26 cellular contexts compared by ENCODE assay signal in genomic region chr12:85516667-85517325, GRCh38.
"Had no signal": no experiment of that assay in that cellular context is flagged by ENCODE, and none has a peak within 500 bp of the region (broad histone marks: within the 10 kb centered on the region; RNA-seq: fewer than 3 reads in every experiment).

No MANE protein-coding gene starts in this region.

- H3K4me1 ChIP-seq: gastroesophageal sphincter, pancreas, thyroid gland had no signal

- H3K27ac ChIP-seq: esophagus squamous epithelium, gastroesophageal sphincter, pancreas, thyroid gland, WERI-Rb-1 had no signal

- DNase-seq: activated CD4-positive, alpha-beta T cell treated with anti-CD3 and anti-CD28 coated beads for 1 hour; activated CD4-positive, alpha-beta T cell treated with anti-CD3 and anti-CD28 coated beads, Interleukin-2, amount 50 U/mL, for 1 hour; activated CD8-positive, alpha-beta T cell treated with anti-CD3 and anti-CD28 coated beads, Interleukin-2, amount 10 ng/mL, durations not matched to agents 7 days and 5 days; activated gamma-delta T cell treated with Interleukin-2 at 50 U/mL for 16 hours; activated T-cell treated with anti-CD3 and anti-CD28 coated beads, Interleukin-2, amount 50 U/mL, for 1 hour; aorta; central memory CD4-positive, alpha-beta T cell; dermis blood vessel endothelial cell; effector CD8-positive, alpha-beta T cell; esophagus squamous epithelium; head of caudate nucleus; hypothalamus; left cardiac atrium; pancreas; right cardiac atrium; stimulated activated CD4-positive, alpha-beta T cell treated with anti-CD3 and anti-CD28 coated beads, Interleukin-4, amount 100 ng/mL, for 24 hours; substantia nigra; thyroid gland; WERI-Rb-1 had no signal

- H3K9me3 Mint-ChIP-seq: brain; nephron; stimulated activated naive CD8-positive, alpha-beta T cell treated with anti-CD3 and anti-CD28 coated beads, Interleukin-15, Interleukin-2, amounts not matched to agents 100 ng/mL and 50 ng/mL, for 24 hours had no signal

- H3K36me3 ChIP-seq: esophagus squamous epithelium, gastroesophageal sphincter, pancreas, thyroid gland, WERI-Rb-1 had no signal

- H3K27me3 ChIP-seq: esophagus squamous epithelium, gastroesophageal sphincter, thyroid gland had no signal

- H3K27ac Mint-ChIP-seq: activated CD8-positive, alpha-beta T cell treated with anti-CD3 and anti-CD28 coated beads, Interleukin-2, amount 10 ng/mL, durations not matched to agents 7 days and 5 days; activated naive CD4-positive, alpha-beta T cell treated with anti-CD3 and anti-CD28 coated beads, Interleukin-2, amount 50 U/mL, for 72 hours; brain; memory B cell; nephron; stimulated activated naive CD8-positive, alpha-beta T cell treated with anti-CD3 and anti-CD28 coated beads, Interleukin-15, Interleukin-2, amounts not matched to agents 100 ng/mL and 50 ng/mL, for 24 hours had no signal

- H3K27me3 Mint-ChIP-seq: brain; memory B cell; stimulated activated naive CD8-positive, alpha-beta T cell treated with anti-CD3 and anti-CD28 coated beads, Interleukin-15, Interleukin-2, amounts not matched to agents 100 ng/mL and 50 ng/mL, for 24 hours had no signal

- FAIRE-seq: TTC549 had no signal

- H3K4me3 ChIP-seq: esophagus squamous epithelium, gastroesophageal sphincter, pancreas, thyroid gland had no signal

- H3K36me3 Mint-ChIP-seq: activated naive CD4-positive, alpha-beta T cell treated with anti-CD3 and anti-CD28 coated beads, Interleukin-2, amount 50 U/mL, for 72 hours; brain; memory B cell had no signal

- H3K4me1 Mint-ChIP-seq: brain, memory B cell, nephron had no signal

- H3K4me3 Mint-ChIP-seq: activated CD8-positive, alpha-beta T cell treated with anti-CD3 and anti-CD28 coated beads, Interleukin-2, amount 10 ng/mL, durations not matched to agents 7 days and 5 days; brain; memory B cell; nephron; stimulated activated naive CD8-positive, alpha-beta T cell treated with anti-CD3 and anti-CD28 coated beads, Interleukin-15, Interleukin-2, amounts not matched to agents 100 ng/mL and 50 ng/mL, for 24 hours had no signal
